19 cellular contexts compared by ENCODE assay signal in the genomic region with DNA sequence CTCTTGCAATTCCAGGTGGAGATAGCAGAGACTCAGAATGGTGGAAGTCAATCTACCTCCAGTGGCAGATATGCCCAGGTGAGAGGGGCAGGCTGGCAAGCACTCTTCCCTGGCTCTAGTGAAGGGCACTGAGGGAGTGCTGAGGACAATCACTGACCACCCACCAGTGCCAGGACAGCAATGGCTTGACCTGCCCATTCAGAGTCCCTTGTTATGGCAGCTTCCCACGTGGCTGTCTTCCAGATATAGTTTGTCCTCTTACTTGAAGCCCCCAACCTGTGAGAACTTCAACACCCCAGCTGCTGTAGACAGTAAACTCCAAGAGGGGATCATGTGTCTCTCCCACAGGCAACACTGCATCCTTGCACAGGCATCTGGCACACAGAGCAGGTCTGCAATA.
DNase-seq lines count a peak whose midpoint lies in the region; ATAC-seq and TF ChIP-seq lines count a peak whose summit lies in the region.
"Had no signal": no experiment of that assay in that cellular context is flagged by ENCODE, and none has a peak within 500 bp of the region (broad histone marks: within the 10 kb centered on the region; RNA-seq: fewer than 3 reads in every experiment).

No MANE protein-coding gene starts in this region.

- H3K9ac ChIP-seq in GM23248: peak overlapping the region; percentile 64
- H3K9ac ChIP-seq: KMS-11 had no signal

- no peak for DNase-seq in Caco-2
- DNase-seq in GM23248: no peak
- no peak for DNase-seq in chondrocyte (ENCODE audit: low spot score)
- no peak for DNase-seq in nephron progenitor cell
- DNase-seq in NCI-H1930 (lab: John Stamatoyannopoulos, UW): no peak
- DNase-seq in activated CD4-positive, alpha-beta T cell treated with anti-CD3 and anti-CD28 coated beads, Interleukin-2, amount 10 ng/mL, durations not matched to agents 7 days and 5 days: no peak
- DNase-seq: ACHN, AML-193, GF-D8, NCI-H1048, NCI-H146, NCI-H2081 treated with DMSO at 0.1 percent for 48 hours, NCI-H226, NCI-H524 treated with DMSO at 0.1 percent for 48 hours, SHP77 treated with DMSO at 0.1 percent for 48 hours had no signal

- ATAC-seq in activated T-helper 17 cell treated with anti-CD3 and anti-CD28 coated beads, Interleukin-2, amount 50 U/mL, for 72 hours (replicated peaks): no peak
- ATAC-seq: HepG2 had no signal

- H3K27ac ChIP-seq in GM23248: no peak overlapping the region
- H3K27ac ChIP-seq: KMS-11 had no signal

- H4K20me1 ChIP-seq in GM23248 (ENCODE audit: insufficient read depth): no peaks in the 10 kb centered on the region

- CTCF ChIA-PET in Caco-2 (lab: Charles Lee): no interaction called here
- CTCF ChIA-PET in activated CD4-positive, alpha-beta T cell treated with anti-CD3 and anti-CD28 coated beads, Interleukin-2, amount 10 ng/mL, durations not matched to agents 7 days and 5 days (lab: Charles Lee): no interaction called here

- H3K4me2 ChIP-seq in GM23248 (ENCODE audit: unreplicated experiment): no peak overlapping the region
- H3K4me2 ChIP-seq: KMS-11 had no signal

- H3K9me3 Mint-ChIP-seq in Caco-2 (ENCODE audit: unreplicated experiment): no peaks in the 10 kb centered on the region
- no peaks in the 10 kb centered on the region for H3K9me3 Mint-ChIP-seq in chondrocyte (ENCODE audit: low read depth)
- H3K9me3 Mint-ChIP-seq in nephron progenitor cell: no peaks in the 10 kb centered on the region
- no peaks in the 10 kb centered on the region for H3K9me3 Mint-ChIP-seq in activated T-helper 17 cell treated with anti-CD3 and anti-CD28 coated beads, Interleukin-2, amount 50 U/mL, for 72 hours
- H3K9me3 Mint-ChIP-seq in activated CD4-positive, alpha-beta T cell treated with anti-CD3 and anti-CD28 coated beads, Interleukin-2, amount 10 ng/mL, durations not matched to agents 7 days and 5 days: no peaks in the 10 kb centered on the region

- H3K9me3 ChIP-seq in Caco-2 (no peaks in the 10 kb centered on the region), GM23248 (ENCODE audit: low read depth) (no peaks in the 10 kb centered on the region)

- no peak overlapping the region for H2AFZ ChIP-seq in GM23248

- 0 out of 2 replicates have a peak, but pooled peaks cover 15% of the 10 kb centered on the region for H3K79me2 ChIP-seq in GM23248 (ENCODE audit: insufficient read depth)

- H3K36me3 ChIP-seq in Caco-2 (ENCODE audit: control insufficient read depth, insufficient read depth, low read length) (peaks cover 2% of the 10 kb centered on the region), GM23248 (ENCODE audit: low read depth) (no peaks in the 10 kb centered on the region)

- H3K27me3 Mint-ChIP-seq in Caco-2 (ENCODE audit: insufficient read depth, unreplicated experiment) (no peaks in the 10 kb centered on the region), chondrocyte (ENCODE audit: low read depth) (no peaks in the 10 kb centered on the region), nephron progenitor cell (ENCODE audit: low read depth, poor library complexity) (peaks cover 3% of the 10 kb centered on the region)
- peaks cover 13% of the 10 kb centered on the region for H3K27me3 Mint-ChIP-seq in activated T-helper 17 cell treated with anti-CD3 and anti-CD28 coated beads, Interleukin-2, amount 50 U/mL, for 72 hours
- H3K27me3 Mint-ChIP-seq in activated CD4-positive, alpha-beta T cell treated with anti-CD3 and anti-CD28 coated beads, Interleukin-2, amount 10 ng/mL, durations not matched to agents 7 days and 5 days: no peaks in the 10 kb centered on the region

- H3K27ac Mint-ChIP-seq in Caco-2 (ENCODE audit: unreplicated experiment): peak overlapping the region; percentile 56
- H3K27ac Mint-ChIP-seq in chondrocyte (ENCODE audit: unreplicated experiment): peak overlapping the region; percentile 95
- H3K27ac Mint-ChIP-seq in nephron progenitor cell: peak overlapping the region; percentile 80
- no peak overlapping the region for H3K27ac Mint-ChIP-seq in activated T-helper 17 cell treated with anti-CD3 and anti-CD28 coated beads, Interleukin-2, amount 50 U/mL, for 72 hours
- no peak overlapping the region for H3K27ac Mint-ChIP-seq in activated CD4-positive, alpha-beta T cell treated with anti-CD3 and anti-CD28 coated beads, Interleukin-2, amount 10 ng/mL, durations not matched to agents 7 days and 5 days
- H3K27ac Mint-ChIP-seq: CD14-positive monocyte had no signal

- H3K4me3 Mint-ChIP-seq in Caco-2 (ENCODE audit: unreplicated experiment) (no peak overlapping the region), chondrocyte (ENCODE audit: unreplicated experiment) (no peak overlapping the region), nephron progenitor cell (peak overlapping the region; percentile 26)
- H3K4me3 Mint-ChIP-seq in activated T-helper 17 cell treated with anti-CD3 and anti-CD28 coated beads, Interleukin-2, amount 50 U/mL, for 72 hours: no peak overlapping the region
- H3K4me3 Mint-ChIP-seq in activated CD4-positive, alpha-beta T cell treated with anti-CD3 and anti-CD28 coated beads, Interleukin-2, amount 10 ng/mL, durations not matched to agents 7 days and 5 days: no peak overlapping the region
- H3K4me3 Mint-ChIP-seq: CD14-positive monocyte had no signal

- H3K4me1 ChIP-seq in Caco-2: no peaks in the 10 kb centered on the region
- peaks cover 37% of the 10 kb centered on the region for H3K4me1 ChIP-seq in GM23248 (ENCODE audit: insufficient read depth)

- H3F3A ChIP-seq in GM23248 (ENCODE audit: insufficient read depth): peaks cover 37% of the 10 kb centered on the region

- H3K4me1 Mint-ChIP-seq in Caco-2 (ENCODE audit: low read depth, unreplicated experiment) (no peaks in the 10 kb centered on the region), chondrocyte (ENCODE audit: low read depth) (peaks cover 68% of the 10 kb centered on the region), nephron progenitor cell (peaks cover 94% of the 10 kb centered on the region)
- H3K4me1 Mint-ChIP-seq in activated T-helper 17 cell treated with anti-CD3 and anti-CD28 coated beads, Interleukin-2, amount 50 U/mL, for 72 hours: no peaks in the 10 kb centered on the region
- H3K4me1 Mint-ChIP-seq in activated CD4-positive, alpha-beta T cell treated with anti-CD3 and anti-CD28 coated beads, Interleukin-2, amount 10 ng/mL, durations not matched to agents 7 days and 5 days: no peaks in the 10 kb centered on the region

- H3K27me3 ChIP-seq in Caco-2 (replicated peaks; ENCODE audit: control insufficient read depth, insufficient read depth, low read length) (no peaks in the 10 kb centered on the region), GM23248 (replicated peaks; ENCODE audit: insufficient read depth) (no peaks in the 10 kb centered on the region)

- POLR2A ChIA-PET in Caco-2 (lab: Charles Lee): no interaction called here
- POLR2A ChIA-PET in activated CD4-positive, alpha-beta T cell treated with anti-CD3 and anti-CD28 coated beads, Interleukin-2, amount 10 ng/mL, durations not matched to agents 7 days and 5 days (lab: Charles Lee): no interaction called here

- H3K4me3 ChIP-seq in Caco-2 (ENCODE audit: low read depth, low read length) (no peak overlapping the region), GM23248 (no peak overlapping the region)

- TF ChIP-seq CTCF in Caco-2 (IDR thresholded peaks at IDR 0.05; ENCODE audit: insufficient read depth in 1 of 2, low read depth in 1 of 2, low read length in 1 of 2, severe bottlenecking in 1 of 2, unreplicated experiment in 1 of 2) (no peak), chondrocyte (IDR thresholded peaks at IDR 0.05) (no peak), nephron progenitor cell (IDR thresholded peaks at IDR 0.05) (no peak)

- H3K36me3 Mint-ChIP-seq in Caco-2 (ENCODE audit: insufficient read depth, unreplicated experiment): peaks cover 28% of the 10 kb centered on the region
- peaks cover 5% of the 10 kb centered on the region for H3K36me3 Mint-ChIP-seq in chondrocyte (ENCODE audit: low read depth)
- peaks cover 41% of the 10 kb centered on the region for H3K36me3 Mint-ChIP-seq in nephron progenitor cell (ENCODE audit: low read depth)
- no peaks in the 10 kb centered on the region for H3K36me3 Mint-ChIP-seq in activated T-helper 17 cell treated with anti-CD3 and anti-CD28 coated beads, Interleukin-2, amount 50 U/mL, for 72 hours (ENCODE audit: low read depth)
- H3K36me3 Mint-ChIP-seq in activated CD4-positive, alpha-beta T cell treated with anti-CD3 and anti-CD28 coated beads, Interleukin-2, amount 10 ng/mL, durations not matched to agents 7 days and 5 days (ENCODE audit: low read depth): no peaks in the 10 kb centered on the region

- BruUV-seq in Caco-2 (replicated peaks; lab: Mats Ljungman, UMichigan): no TSS peak

- 0 to 8% methylated on average over 1 of the region's 1 CpG for WGBS in GM23248 (ENCODE audit: low coverage in 1 of 2, low lambda C conversion rate in 2 of 2, missing lambda C conversion rate in 2 of 2), 2 experiments

- H3K9me2 ChIP-seq in GM23248 (ENCODE audit: insufficient read depth): no peaks in the 10 kb centered on the region

- in situ Hi-C loops in GM23248 (cut with MboI): no loop called here

- intact Hi-C loops in Caco-2 (cut with micrococcal nuclease; ENCODE audit: unreplicated experiment): no loop called here

Comparison
In these comparisons a context has a peak if more than half of its experiments do, and no peak if none do; other contexts are left out.
1. H3K27ac Mint-ChIP-seq: peak in Caco-2 (single experiment), chondrocyte (single experiment) and nephron progenitor cell (single experiment); none in activated T-helper 17 cell treated with anti-CD3 and anti-CD28 coated beads, Interleukin-2, amount 50 U/mL, for 72 hours (single experiment) and activated CD4-positive, alpha-beta T cell treated with anti-CD3 and anti-CD28 coated beads, Interleukin-2, amount 10 ng/mL, durations not matched to agents 7 days and 5 days (single experiment).